ENCODE assay signal across 8 cellular contexts in the genomic region with DNA sequence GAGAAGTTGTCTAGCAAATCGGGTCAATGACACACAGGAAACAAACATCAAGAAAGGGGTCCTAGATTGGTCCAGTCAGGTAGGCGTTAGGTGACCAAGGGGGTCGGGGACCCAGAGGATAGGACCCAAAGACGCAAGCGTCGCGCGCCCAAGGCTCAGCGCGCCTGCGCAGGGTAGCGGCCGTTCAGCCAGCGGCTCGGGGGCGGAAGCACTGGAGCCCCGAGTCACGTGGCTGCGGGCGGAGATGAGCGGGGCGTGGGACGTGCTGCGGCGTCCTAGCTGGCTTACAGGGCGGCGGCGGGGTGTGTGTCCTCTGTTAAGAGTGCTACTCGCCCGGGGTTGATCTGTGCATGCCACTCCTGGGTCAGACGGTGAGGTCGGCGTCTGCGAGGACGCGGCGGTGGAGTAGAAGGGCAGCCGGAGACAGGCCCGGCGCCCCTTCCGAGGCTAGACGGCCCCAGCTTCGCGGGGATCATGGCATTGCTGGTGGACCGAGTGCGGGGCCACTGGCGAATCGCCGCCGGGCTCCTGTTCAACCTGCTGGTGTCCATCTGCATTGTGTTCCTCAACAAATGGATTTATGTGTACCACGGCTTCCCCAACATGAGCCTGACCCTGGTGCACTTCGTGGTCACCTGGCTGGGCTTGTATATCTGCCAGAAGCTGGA. TPM values are rescaled to one million over a fixed set of nuclear protein-coding genes. Genes with fewer than 3 reads are reported as not detected.
A peak's percentile ranks its signal among the peaks of the same experiment; 100 is the strongest.
DNase-seq lines count a peak whose midpoint lies in the region; ATAC-seq lines count a peak whose summit lies in the region.

A gene (plus strand): TSS at position 273 of the 668 bp plus-strand sequence. CDS start 202 bp downstream, at position 475.

- ATAC-seq in GM19468 (IDR thresholded peaks at IDR 0.05; ENCODE audit: extremely low read depth, unreplicated experiment) = peak; percentile 94
- peak; percentile 98 for ATAC-seq in effector memory CD8-positive, alpha-beta T cell (replicated peaks)

- peak within 1 kb of the TSS in 1 of 2 experiments; percentile 71 for H3K4ac ChIP-seq in mesenchymal stem cell (ENCODE audit: low read depth in 1 of 2, low read length in 2 of 2)

- H4K91ac ChIP-seq in mesenchymal stem cell (ENCODE audit: low read length) = peak within 1 kb of the TSS; percentile 66

- peak; percentile 76 for DNase-seq in CMK (ENCODE audit: low read depth)
- DNase-seq in HS-5 (ENCODE audit: low read depth) = peak; percentile 63
- peak; percentile 49 for DNase-seq in NK-92 (lab: John Stamatoyannopoulos, UW; ENCODE audit: unreplicated experiment)
- peak; percentile 76 to 83 for DNase-seq in activated CD8-positive, alpha-beta memory T cell treated with anti-CD3 and anti-CD28 coated beads for 4 hours (ENCODE audit: low read depth in 2 of 2)
- peak; percentile 85 to 89 (median 89) for DNase-seq in effector memory CD8-positive, alpha-beta T cell
- DNase-seq in mesenchymal stem cell = peak; percentile 90
- peak; percentile 81 for DNase-seq in stimulated activated CD8-positive, alpha-beta memory T cell treated with anti-CD3 and anti-CD28 coated beads, Interleukin-12 subunit alpha, Interleukin-12 subunit beta, amount 100 ng/mL, for 24 hours (ENCODE audit: extremely low read depth)

- no peak within 1 kb of the TSS for H2BK5ac ChIP-seq in mesenchymal stem cell (ENCODE audit: low read depth, low read length, poor library complexity, severe bottlenecking)

- H3K9ac ChIP-seq in mesenchymal stem cell (ENCODE audit: low read length) = peak within 1 kb of the TSS; percentile 90

- H3K36me3 ChIP-seq in mesenchymal stem cell (ENCODE audit: control insufficient read depth in 1 of 2, insufficient read depth in 2 of 2, low read depth in 1 of 2, low read length in 2 of 2) = peaks cover 4 to 23% of the 10 kb centered on the region in 2 experiments

- no peaks in the 10 kb centered on the region for H3K27me3 Mint-ChIP-seq in effector memory CD8-positive, alpha-beta T cell

- H3K14ac ChIP-seq in mesenchymal stem cell (ENCODE audit: low read length in 2 of 2) = peak within 1 kb of the TSS in 1 of 2 experiments; percentile 50

- peak within 1 kb of the TSS; percentile 95 to 98 for H3K4me3 Mint-ChIP-seq in effector memory CD8-positive, alpha-beta T cell

- peaks cover 12% of the 10 kb centered on the region for H3K79me1 ChIP-seq in mesenchymal stem cell (replicated peaks; ENCODE audit: low read length, poor library complexity, severe bottlenecking)

- H3K27ac Mint-ChIP-seq in effector memory CD8-positive, alpha-beta T cell = peak within 1 kb of the TSS; percentile 91 to 92

- peak within 1 kb of the TSS; percentile 79 to 94 for H3K4me3 ChIP-seq in mesenchymal stem cell (ENCODE audit: insufficient read depth in 1 of 2, low read depth in 1 of 2, low read length in 2 of 2)

- no peak within 1 kb of the TSS for H2BK12ac ChIP-seq in mesenchymal stem cell (ENCODE audit: low read length in 2 of 2)

- peak within 1 kb of the TSS; percentile 73 to 76 for H3K18ac ChIP-seq in mesenchymal stem cell (ENCODE audit: low read depth in 1 of 2, low read length in 2 of 2)

- H3K36me3 Mint-ChIP-seq in effector memory CD8-positive, alpha-beta T cell (ENCODE audit: insufficient read depth) = peaks cover 11% of the 10 kb centered on the region

- H3K4me1 Mint-ChIP-seq in effector memory CD8-positive, alpha-beta T cell (ENCODE audit: low read depth in 2 of 2) = peaks cover 28 to 31% of the 10 kb centered on the region in 2 donors

- peak within 1 kb of the TSS in 1 of 2 experiments; percentile 24 for H3K23ac ChIP-seq in mesenchymal stem cell (ENCODE audit: low read length in 2 of 2)

- peak within 1 kb of the TSS; percentile 90 for H3K4me2 ChIP-seq in mesenchymal stem cell (ENCODE audit: low read length, poor library complexity, severe bottlenecking)

- WGBS in mesenchymal stem cell = under 1% methylated on average over 52 of the region's 52 CpGs

- peak within 1 kb of the TSS; percentile 39 for H3K27ac ChIP-seq in mesenchymal stem cell (ENCODE audit: low read length, poor library complexity, severe bottlenecking)

- H3K4me1 ChIP-seq in mesenchymal stem cell (ENCODE audit: control insufficient read depth, insufficient read depth, low read depth, low read length) = peaks cover 4% of the 10 kb centered on the region

- no peak within 1 kb of the TSS for H2AK5ac ChIP-seq in mesenchymal stem cell (ENCODE audit: low read length, severe bottlenecking)

- no peak within 1 kb of the TSS for H2BK120ac ChIP-seq in mesenchymal stem cell (ENCODE audit: low read depth, low read length)

- H3K27me3 ChIP-seq in mesenchymal stem cell (ENCODE audit: control insufficient read depth in 1 of 2, insufficient read depth in 1 of 2, low read length in 2 of 2) = no peaks in the 10 kb centered on the region

- H2AFZ ChIP-seq in mesenchymal stem cell (ENCODE audit: low read depth, low read length) = peak within 1 kb of the TSS; percentile 49

- peak within 1 kb of the TSS; percentile 60 for H4K8ac ChIP-seq in mesenchymal stem cell (ENCODE audit: low read length)

- H3K9me3 Mint-ChIP-seq in effector memory CD8-positive, alpha-beta T cell = no peaks in the 10 kb centered on the region

- H2BK15ac ChIP-seq in mesenchymal stem cell (ENCODE audit: low read depth, poor library complexity, severe bottlenecking) = peak within 1 kb of the TSS; percentile 6

- H3K9me3 ChIP-seq in mesenchymal stem cell (ENCODE audit: control insufficient read depth, low read length) = no peaks in the 10 kb centered on the region

RNA-seq across cellular contexts. Expression of the gene that starts here (rescaled TPM):
- 6.3 TPM for polyA plus RNA-seq in mesenchymal stem cell (2013, experiment 1 of 2)
- polyA plus RNA-seq in mesenchymal stem cell (2013, experiment 2 of 2) = 6.9 TPM

Comparison
In these comparisons a context has a peak if more than half of its experiments do, and no peak if none do; other contexts are left out.
1. Peak in every context shown above with its lines: DNase-seq, ATAC-seq, H3K4me3 ChIP-seq and H3K27ac ChIP-seq.